In the genomic region with DNA sequence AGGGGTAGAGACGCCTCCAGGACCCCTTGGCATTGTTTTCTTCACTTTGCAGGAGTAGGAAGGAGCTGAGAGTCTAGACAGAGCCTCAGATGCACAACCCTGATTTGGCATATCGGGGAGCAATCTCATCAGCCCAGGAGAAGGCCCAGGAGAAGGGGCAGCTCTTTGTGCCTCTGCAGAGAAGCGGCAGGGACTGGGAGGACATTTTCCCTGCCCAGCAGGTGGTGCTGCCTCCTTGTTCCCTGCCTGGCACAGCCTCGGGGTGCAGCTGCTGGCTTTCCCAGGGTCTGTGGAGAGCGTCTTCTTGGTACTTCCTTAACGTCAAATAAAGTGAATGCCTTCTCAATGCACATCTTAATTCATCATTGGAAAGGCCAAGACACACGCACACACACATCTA, we compare ENCODE assay signal across 12 cellular contexts.
DNase-seq lines count a peak whose midpoint lies in the region; ATAC-seq, FAIRE-seq and TF ChIP-seq lines count a peak whose summit lies in the region.
"Had no signal": no experiment of that assay in that cellular context is flagged by ENCODE, and none has a peak within 500 bp of the region (broad histone marks: within the 10 kb centered on the region; RNA-seq: fewer than 3 reads in every experiment).

No MANE protein-coding gene starts in this region.

- no peak overlapping the region for H3K27ac Mint-ChIP-seq in activated CD4-positive, alpha-beta memory T cell treated with anti-CD3 and anti-CD28 coated beads for 36 hours

- no peak overlapping the region for H3K4me3 ChIP-seq in HepG2 (replicated peaks in 1 of 3; ENCODE audit: insufficient read depth in 1 of 3, low read depth in 2 of 3, low read length in 3 of 3)
- H3K4me3 ChIP-seq in right lobe of liver: no peak overlapping the region
- H3K4me3 ChIP-seq: MG63, mucosa of descending colon, sigmoid colon had no signal

- BruUV-seq in HepG2 (replicated peaks; lab: Mats Ljungman, UMichigan): no TSS peak

- H3K27me3 ChIP-seq in HepG2 (ENCODE audit: control insufficient read depth in 1 of 2, insufficient read depth in 2 of 2, low read length in 2 of 2) (peaks cover 0 to 1% of the 10 kb centered on the region in 2 experiments; a peak in 1 of 5 replicates), right lobe of liver (no peaks in the 10 kb centered on the region)
- H3K27me3 ChIP-seq: MG63, sigmoid colon had no signal

- in situ Hi-C loops in HepG2 (cut with HindIII; ENCODE audit: extremely low pct_ligation_motif_present, low pct_unique_long_range_greater_than_20kb): loop anchor here (10.0 kb wide), 1 partner anchor 271 kb away; no protein-coding TSS in a partner anchor

- H3K4me1 ChIP-seq in HepG2 (ENCODE audit: insufficient read depth, low read length) (peaks cover 22% of the 10 kb centered on the region), right lobe of liver (peaks cover 0 to 5% (median 0%) of the 10 kb centered on the region in 4 donors)
- H3K4me1 ChIP-seq: sigmoid colon had no signal

- intact Hi-C loops in HepG2 (cut with micrococcal nuclease; ENCODE audit: unreplicated experiment) (loop anchor here (5.0 kb wide), 1 partner anchor 274 kb away; no protein-coding TSS in a partner anchor), right lobe of liver (cut with DNase I) (loop anchor here in 1 of 2 donors (10.0 kb wide), 1 partner anchor 261 kb away; no protein-coding TSS in a partner anchor)
- intact Hi-C loops in activated CD4-positive, alpha-beta memory T cell treated with anti-CD3 and anti-CD28 coated beads for 36 hours (cut with micrococcal nuclease): loop anchor here (1.0 to 5.0 kb wide), 3 partner anchors 51 to 270 kb away; no protein-coding TSS in a partner anchor

- peak; percentile 53 for TF ChIP-seq CTCF in HepG2 (CRISPR knock-in tag; IDR thresholded peaks at IDR 0.05)
- TF ChIP-seq CTCF in right lobe of liver (IDR thresholded peaks at IDR 0.05): peak in 2 of 4 donors; percentile 8 to 13

- FAIRE-seq in HepG2 (lab: Jason Lieb, UNC): no peak
- FAIRE-seq: RCC 7860 had no signal

- no peaks in the 10 kb centered on the region for H3K36me3 ChIP-seq in HepG2 (replicated peaks in 1 of 2; ENCODE audit: control insufficient read depth in 1 of 2, insufficient read depth in 2 of 2, low read length in 2 of 2)
- no peaks in the 10 kb centered on the region for H3K36me3 ChIP-seq in right lobe of liver
- H3K36me3 ChIP-seq: MG63, sigmoid colon had no signal

- no peak for TF ChIP-seq EP300 in HepG2 (IDR thresholded peaks at IDR 0.05; ENCODE audit: low read depth in 2 of 2, low read length in 2 of 2)
- TF ChIP-seq EP300 in HepG2 (CRISPR knock-in tag; IDR thresholded peaks at IDR 0.05; ENCODE audit: borderline replicate concordance): no peak

- no peak for DNase-seq in HepG2 (ENCODE audit: low spot score)
- no peak for DNase-seq in right lobe of liver
- peak; percentile 36 for DNase-seq in NCI-H1092 treated with DMSO at 0.1 percent for 48 hours (lab: John Stamatoyannopoulos, UW)
- DNase-seq in activated CD4-positive, alpha-beta memory T cell treated with anti-CD3 and anti-CD28 coated beads for 36 hours: peak; percentile 59
- no peak for DNase-seq in GM03348 (ENCODE audit: low spot score)
- DNase-seq: MG63, mucosa of descending colon had no signal

- no peak for TF ChIP-seq POLR2A in HepG2 (IDR thresholded peaks at IDR 0.05; ENCODE audit: insufficient read depth in 1 of 2, low read depth in 2 of 2, low read length in 2 of 2)
- TF ChIP-seq POLR2A in right lobe of liver (IDR thresholded peaks at IDR 0.05): no peak

- no peaks in the 10 kb centered on the region for H3K36me3 Mint-ChIP-seq in activated CD4-positive, alpha-beta memory T cell treated with anti-CD3 and anti-CD28 coated beads for 36 hours

- CTCF ChIA-PET in HepG2 (lab: Yijun Ruan, JAX; ENCODE audit: low intra/inter-chr PET ratio, low total read pairs): interaction anchor here (1.6 kb wide), 1 partner anchor 54 kb away, joined by 9 read pairs; no protein-coding TSS in a partner anchor
- CTCF ChIA-PET in activated CD4-positive, alpha-beta memory T cell treated with anti-CD3 and anti-CD28 coated beads for 36 hours (lab: Charles Lee): interaction anchor here (0.6 to 2.2 kb wide), 7 partner anchors 29 to 269 kb away, joined by 3 to 7 read pairs (median 4); no protein-coding TSS in a partner anchor

- no peaks in the 10 kb centered on the region for H4K20me1 ChIP-seq in HepG2 (ENCODE audit: insufficient read depth, low read length)

- TF ChIP-seq RAD21 in HepG2 (CRISPR knock-in tag; IDR thresholded peaks at IDR 0.05): no peak

- no peak overlapping the region for H3K4me3 Mint-ChIP-seq in activated CD4-positive, alpha-beta memory T cell treated with anti-CD3 and anti-CD28 coated beads for 36 hours

- H3K9me3 ChIP-seq in HepG2 (ENCODE audit: low read length) (no peaks in the 10 kb centered on the region), right lobe of liver (no peaks in the 10 kb centered on the region)
- H3K9me3 ChIP-seq: MG63, mucosa of descending colon, sigmoid colon had no signal

- no peak overlapping the region for H3K27ac ChIP-seq in HepG2 (ENCODE audit: extremely low read length, insufficient read depth, low read length)
- H3K27ac ChIP-seq in right lobe of liver: no peak overlapping the region
- H3K27ac ChIP-seq: sigmoid colon had no signal

- peak; percentile 54 for ATAC-seq in HepG2
- ATAC-seq in right lobe of liver: no peak
- no peak for ATAC-seq in HG03175 (IDR thresholded peaks at IDR 0.05; ENCODE audit: unreplicated experiment)
- ATAC-seq in HG03442 (IDR thresholded peaks at IDR 0.05; ENCODE audit: unreplicated experiment): no peak
- no peak for ATAC-seq in GM18870 (IDR thresholded peaks at IDR 0.05; ENCODE audit: unreplicated experiment)

- no peak overlapping the region for H3K9ac ChIP-seq in HepG2 (ENCODE audit: insufficient read depth, low read depth, low read length)

- WGBS in HepG2 (ENCODE audit: low lambda C conversion rate): 13% methylated on average over 5 of the region's 7 CpGs
- WGBS in right lobe of liver (ENCODE audit: insufficient coverage, low coverage, low lambda C conversion rate, missing lambda C conversion rate): 30% methylated on average over 3 of the region's 7 CpGs

- no peaks in the 10 kb centered on the region for H3K79me2 ChIP-seq in HepG2 (ENCODE audit: insufficient read depth, low read length)

- H3K4me2 ChIP-seq in HepG2 (ENCODE audit: low read depth, low read length): no peak overlapping the region

- no peak overlapping the region for H2AFZ ChIP-seq in HepG2 (ENCODE audit: low read length)

- H3K27me3 Mint-ChIP-seq in activated CD4-positive, alpha-beta memory T cell treated with anti-CD3 and anti-CD28 coated beads for 36 hours: peaks cover 4% of the 10 kb centered on the region

- H3K9me3 Mint-ChIP-seq in activated CD4-positive, alpha-beta memory T cell treated with anti-CD3 and anti-CD28 coated beads for 36 hours: no peaks in the 10 kb centered on the region

- POLR2A ChIA-PET in HepG2 (lab: Yijun Ruan, JAX): no interaction called here
- POLR2A ChIA-PET in activated CD4-positive, alpha-beta memory T cell treated with anti-CD3 and anti-CD28 coated beads for 36 hours (lab: Charles Lee): no interaction called here

- H3K4me1 Mint-ChIP-seq in activated CD4-positive, alpha-beta memory T cell treated with anti-CD3 and anti-CD28 coated beads for 36 hours (ENCODE audit: low read depth): peaks cover 3% of the 10 kb centered on the region

TF ChIP-seq in HepG2, 621 proteins besides CTCF, POLR2A, EP300 and RAD21:
- TF ChIP-seq MED1 (CRISPR knock-in tag; IDR thresholded peaks at IDR 0.05) (no peak), ZNF766 (CRISPR knock-in tag; IDR thresholded peaks at IDR 0.05; ENCODE audit: borderline replicate concordance) (no peak), ZNF567 (CRISPR knock-in tag; IDR thresholded peaks at IDR 0.05; ENCODE audit: borderline replicate concordance) (no peak), ZNF691 (CRISPR knock-in tag; IDR thresholded peaks at IDR 0.05; ENCODE audit: borderline replicate concordance, low read depth) (no peak), ZNF576 (CRISPR knock-in tag; IDR thresholded peaks at IDR 0.05) (no peak), SP140L (CRISPR knock-in tag; IDR thresholded peaks at IDR 0.05; ENCODE audit: borderline replicate concordance) (no peak), GMEB2 (CRISPR knock-in tag; IDR thresholded peaks at IDR 0.05; ENCODE audit: low read depth) (no peak), ZNF879 (CRISPR knock-in tag; IDR thresholded peaks at IDR 0.05) (no peak), ZNF230 (CRISPR knock-in tag; IDR thresholded peaks at IDR 0.05) (no peak), ZSCAN29 (CRISPR knock-in tag; conservative IDR thresholded peaks at IDR 0.05) (no peak), ZNF598 (CRISPR knock-in tag; IDR thresholded peaks at IDR 0.05; ENCODE audit: borderline replicate concordance) (no peak), ZFP36L1 (CRISPR knock-in tag; IDR thresholded peaks at IDR 0.05) (no peak), ZSCAN21 (CRISPR knock-in tag; IDR thresholded peaks at IDR 0.05; ENCODE audit: borderline replicate concordance) (no peak), TOE1 (CRISPR knock-in tag; IDR thresholded peaks at IDR 0.05) (no peak), MAFG (CRISPR knock-in tag; IDR thresholded peaks at IDR 0.05) (no peak), CENPX (CRISPR knock-in tag; IDR thresholded peaks at IDR 0.05) (no peak)

Comparison
In these comparisons a context has a peak if more than half of its experiments do, and no peak if none do; other contexts are left out.
1. DNase-seq: peak in NCI-H1092 treated with DMSO at 0.1 percent for 48 hours (single experiment) and activated CD4-positive, alpha-beta memory T cell treated with anti-CD3 and anti-CD28 coated beads for 36 hours (single experiment); none in HepG2 (single experiment), right lobe of liver (0 of 3) and GM03348 (single experiment).